In the genomic region with DNA sequence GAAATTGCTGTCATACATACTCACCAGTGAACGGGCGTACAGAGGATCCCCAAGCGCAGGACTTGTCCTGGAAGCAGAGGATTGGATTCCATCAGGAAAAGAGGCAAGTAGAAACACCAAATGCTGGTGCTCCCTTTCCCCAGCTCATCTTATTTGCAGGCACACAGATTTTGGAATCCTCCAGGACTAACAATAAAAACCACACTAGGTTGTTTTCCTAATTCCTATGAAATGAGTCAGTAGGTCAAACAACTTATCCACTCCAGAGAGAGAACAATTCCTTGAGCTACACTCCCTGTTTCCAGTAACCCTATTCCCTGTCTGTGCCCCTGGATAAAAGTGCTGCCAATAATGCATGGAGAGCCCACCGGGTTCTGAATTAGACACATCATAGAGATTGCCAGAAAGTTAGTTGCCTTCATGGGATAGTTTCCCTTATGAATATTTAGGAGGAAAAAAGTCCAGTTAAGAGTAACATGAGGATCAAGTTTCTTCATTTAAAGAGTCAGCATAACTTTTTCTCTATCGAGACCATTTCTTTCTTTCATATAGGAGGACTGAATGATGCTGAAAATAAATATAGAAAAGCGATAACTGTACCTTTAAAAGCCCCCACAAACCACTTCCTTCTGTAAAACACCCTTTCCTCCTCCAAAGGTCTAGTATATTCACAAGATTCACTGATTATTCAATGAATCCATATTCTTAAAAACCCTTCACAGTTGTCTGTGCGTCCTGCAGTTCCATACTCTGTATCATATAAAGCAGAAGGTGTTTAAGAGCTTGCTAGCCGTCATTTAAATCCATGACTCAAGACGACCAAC, we compare ENCODE assay signal across 8 cellular contexts.
DNase-seq lines count a peak whose midpoint lies in the region; ATAC-seq, FAIRE-seq and TF ChIP-seq lines count a peak whose summit lies in the region.

No MANE protein-coding gene starts in this region.

- H3K27ac ChIP-seq in AG04450 (ENCODE audit: low read depth, low read length), result peak overlapping the region; percentile 97
- H3K27ac ChIP-seq in Peyer's patch, result peak overlapping the region; percentile 78 to 88 (median 86)
- H3K27ac ChIP-seq in H1 (ENCODE audit: low read depth, low read length), result no peak overlapping the region
- peak overlapping the region; percentile 94 for H3K27ac ChIP-seq in osteoblast (ENCODE audit: low read depth, low read length)

- H2AFZ ChIP-seq in H1 (ENCODE audit: low read length) (no peak overlapping the region), osteoblast (ENCODE audit: low read length) (no peak overlapping the region)

- CTCF ChIA-PET in AG04450 (lab: Charles Lee), result interaction anchor here (1.3 to 3.0 kb wide), 4 partner anchors 16 to 128 kb away, joined by 3 to 29 read pairs (median 8); no protein-coding TSS in a partner anchor
- CTCF ChIA-PET in H1 (lab: Charles Lee; ENCODE audit: partially characterized antibody), result interaction anchor here (0.7 to 1.9 kb wide), 3 partner anchors 10 to 48 kb away, joined by 4 to 7 read pairs (median 6); no protein-coding TSS in a partner anchor

- H3K56ac ChIP-seq in H1 (replicated peaks; ENCODE audit: insufficient read length, low read depth, low read length), result no peak overlapping the region

- H3K27me3 ChIP-seq in AG04450 (ENCODE audit: control insufficient read depth, insufficient read depth, low read length), result no peaks in the 10 kb centered on the region
- no peaks in the 10 kb centered on the region for H3K27me3 ChIP-seq in Peyer's patch
- no peaks in the 10 kb centered on the region for H3K27me3 ChIP-seq in H1 (replicated peaks in 1 of 4; ENCODE audit: control insufficient read depth in 3 of 4, extremely low read depth in 1 of 4, insufficient read depth in 3 of 4, low read length in 3 of 4)
- no peaks in the 10 kb centered on the region for H3K27me3 ChIP-seq in osteoblast (ENCODE audit: insufficient read depth, low read length)

- no peak overlapping the region for H3K9ac ChIP-seq in H1 (replicated peaks in 1 of 4; ENCODE audit: extremely low read depth in 1 of 4, low read depth in 3 of 4, low read length in 3 of 4)

- FAIRE-seq in H1 (lab: Jason Lieb, UNC), result no peak

- no peaks in the 10 kb centered on the region for H3K79me2 ChIP-seq in H1 (ENCODE audit: control insufficient read depth in 1 of 2, insufficient read depth in 2 of 2, low read length in 2 of 2)
- H3K79me2 ChIP-seq in osteoblast (ENCODE audit: insufficient read depth, low read length), result peaks cover 86% of the 10 kb centered on the region

- no peak overlapping the region for H2AK5ac ChIP-seq in H1 (ENCODE audit: low read depth, low read length)

- H3K79me1 ChIP-seq in H1 (ENCODE audit: low read depth, low read length), result no peaks in the 10 kb centered on the region

- H2BK120ac ChIP-seq in H1 (replicated peaks; ENCODE audit: low read depth, low read length), result peak overlapping the region; percentile 50

- TF ChIP-seq RAD21 in H1 (IDR thresholded peaks at IDR 0.05 in 1 of 2, conservative IDR thresholded peaks at IDR 0.05 in 1 of 2; ENCODE audit: low read depth in 2 of 2, low read length in 2 of 2), result no peak

- H3K18ac ChIP-seq in H1 (ENCODE audit: extremely low read depth, low read length), result no peak overlapping the region

- H3K4me2 ChIP-seq in H1 (ENCODE audit: insufficient read depth in 1 of 2, low read depth in 2 of 2, low read length in 2 of 2) (no peak overlapping the region; a peak in 1 of 4 replicates), osteoblast (ENCODE audit: insufficient read depth, low read length) (peak overlapping the region; percentile 88)

- no peak overlapping the region for H3K4ac ChIP-seq in H1 (replicated peaks; ENCODE audit: insufficient read length, low read depth, low read length)

- no peak overlapping the region for H4K8ac ChIP-seq in H1 (ENCODE audit: extremely low read depth, insufficient read depth, low read length)

- no peaks in the 10 kb centered on the region for H3K36me3 ChIP-seq in Peyer's patch
- H3K36me3 ChIP-seq in H1 (ENCODE audit: control insufficient read depth in 2 of 4, insufficient read depth in 4 of 4, low read length in 3 of 4), result no peaks in the 10 kb centered on the region
- H3K36me3 ChIP-seq in osteoblast (ENCODE audit: insufficient read depth, low read length), result peaks cover 45% of the 10 kb centered on the region

- H3K14ac ChIP-seq in H1 (ENCODE audit: insufficient read length), result no peak overlapping the region

- no peak overlapping the region for H4K5ac ChIP-seq in H1 (ENCODE audit: insufficient read length, low read depth, low read length)

- H3K9me3 ChIP-seq in AG04450 (ENCODE audit: control insufficient read depth, insufficient read depth, low read length), result no peaks in the 10 kb centered on the region
- H3K9me3 ChIP-seq in Peyer's patch, result no peaks in the 10 kb centered on the region
- no peaks in the 10 kb centered on the region for H3K9me3 ChIP-seq in H1 (ENCODE audit: insufficient read depth in 2 of 2, low read depth in 1 of 2, low read length in 1 of 2)
- H3K9me3 ChIP-seq in osteoblast (ENCODE audit: low read depth, low read length), result no peaks in the 10 kb centered on the region

- DNase-seq in AG04450 (ENCODE audit: low read depth, low spot score), result peak; percentile 67
- no peak for DNase-seq in Peyer's patch
- DNase-seq in H1 (ENCODE audit: low read depth in 1 of 2, low spot score in 2 of 2), result no peak
- DNase-seq in osteoblast (ENCODE audit: insufficient read length, low spot score, missing footprints), result no peak
- no peak for DNase-seq in medulla oblongata (ENCODE audit: extremely low spot score)
- no peak for DNase-seq in stimulated activated CD4-positive, alpha-beta T cell treated with anti-CD3 and anti-CD28 coated beads, Interleukin-1b, Interleukin-23, amount 100 ng/mL, for 48 hours
- DNase-seq in KBM-7, result no peak

- H2BK15ac ChIP-seq in H1 (ENCODE audit: low read length), result no peak overlapping the region

- H3K4me1 ChIP-seq in Peyer's patch (peaks cover 0 to 65% (median 14%) of the 10 kb centered on the region in 4 donors), H1 (replicated peaks in 1 of 4; ENCODE audit: control insufficient read depth in 3 of 4, insufficient read depth in 4 of 4, low read length in 3 of 4) (peaks cover 8 to 40% (median 29%) of the 10 kb centered on the region in 4 experiments), osteoblast (ENCODE audit: insufficient read depth, low read length) (peaks cover 59% of the 10 kb centered on the region)

- ATAC-seq in GM21447 (IDR thresholded peaks at IDR 0.05; ENCODE audit: unreplicated experiment), result peak; percentile 2

- no peak overlapping the region for H4K91ac ChIP-seq in H1 (replicated peaks; ENCODE audit: insufficient read length, low read length)

- WGBS in H1 (ENCODE audit: extremely low coverage in 1 of 2, insufficient coverage in 1 of 2, insufficient read length in 1 of 2, insufficient replicate concordance in 2 of 2, low coverage in 1 of 2, low lambda C conversion rate in 2 of 2, missing lambda C conversion rate in 1 of 2), 2 experiments, result 86% methylated on average over 9 of the region's 9 CpGs; no CpG with 5 or more reads in 1 of the 2 experiments

- no peak for TF ChIP-seq POLR2A in Peyer's patch (IDR thresholded peaks at IDR 0.05)
- TF ChIP-seq POLR2A in H1 (IDR thresholded peaks at IDR 0.05; ENCODE audit: control extremely low read depth in 1 of 2, low read depth in 2 of 2, low read length in 2 of 2), result no peak

- H3K23me2 ChIP-seq in H1 (ENCODE audit: low read depth, low read length), result no peaks in the 10 kb centered on the region

- in situ Hi-C loops in KBM-7 (cut with MboI; ENCODE audit: low pct_unique_long_range_greater_than_20kb, low sequenced_read_pairs), result no loop called here

- H2BK20ac ChIP-seq in H1 (ENCODE audit: low read length), result no peak overlapping the region

- POLR2A ChIA-PET in AG04450 (lab: Yijun Ruan, JAX) (interaction anchor here (0.8 to 5.1 kb wide), 7 partner anchors 9 to 277 kb away, joined by 3 to 47 read pairs (median 10); no protein-coding TSS in a partner anchor), H1 (lab: Charles Lee; ENCODE audit: partially characterized antibody) (interaction anchor here (1.0 to 1.7 kb wide), 3 partner anchors 10 to 17 kb away, joined by 4 to 7 read pairs (median 4); no protein-coding TSS in a partner anchor)

- H4K20me1 ChIP-seq in H1 (replicated peaks in 1 of 2; ENCODE audit: control insufficient read depth in 1 of 2, insufficient read depth in 2 of 2, low read length in 2 of 2) (no peaks in the 10 kb centered on the region), osteoblast (ENCODE audit: insufficient read depth, low read length) (peaks cover 19% of the 10 kb centered on the region)

- H2BK12ac ChIP-seq in H1 (ENCODE audit: low read depth, low read length), result no peak overlapping the region; the same call in 1 of the 2 replicates

- TF ChIP-seq CTCF in AG04450 (IDR thresholded peaks at IDR 0.05; ENCODE audit: low read depth, low read length) (no peak), Peyer's patch (IDR thresholded peaks at IDR 0.05) (no peak), H1 (IDR thresholded peaks at IDR 0.05; ENCODE audit: control extremely low read depth in 1 of 3, insufficient read depth in 1 of 3, low read depth in 1 of 3, low read length in 3 of 3) (no peak), osteoblast (IDR thresholded peaks at IDR 0.05; ENCODE audit: extremely low read depth, low read depth, low read length) (no peak)

- H3K23ac ChIP-seq in H1 (ENCODE audit: insufficient read length), result no peak overlapping the region

- H2BK5ac ChIP-seq in H1 (ENCODE audit: low read depth, low read length), result 0 out of 2 replicates have a peak overlapping the region, but pooled peaks have one; percentile 15

- H3K4me3 ChIP-seq in AG04450 (ENCODE audit: low read depth, low read length), result peak overlapping the region; percentile 59
- H3K4me3 ChIP-seq in Peyer's patch, result peak overlapping the region; percentile 35 to 53 (median 52)
- no peak overlapping the region for H3K4me3 ChIP-seq in H1 (ENCODE audit: extremely low read depth in 1 of 4, insufficient read depth in 2 of 4, low read depth in 3 of 4, low read length in 4 of 4)
- peak overlapping the region; percentile 77 for H3K4me3 ChIP-seq in osteoblast (ENCODE audit: insufficient read depth, low read length)

- TF ChIP-seq EP300 in H1 (IDR thresholded peaks at IDR 0.05; ENCODE audit: borderline replicate concordance in 1 of 2, low read depth in 2 of 2, low read length in 2 of 2), result no peak

TF ChIP-seq in H1, 55 proteins besides CTCF, POLR2A, EP300 and RAD21:
- TF ChIP-seq SP1 (IDR thresholded peaks at IDR 0.05; ENCODE audit: low read depth, low read length) (no peak), FOSL1 (IDR thresholded peaks at IDR 0.05; ENCODE audit: insufficient read depth, low read depth, low read length) (no peak), ZNF274 (IDR thresholded peaks at IDR 0.05; ENCODE audit: borderline replicate concordance, extremely low read depth, low read length) (0 out of 2 replicates have a peak, but pooled peaks have one; percentile 16), POLR2AphosphoS5 (IDR thresholded peaks at IDR 0.05; ENCODE audit: low read depth, low read length) (no peak)
TF ChIP-seq in H1: peak in this region for 1.

Comparison
In these comparisons a context has a peak if more than half of its experiments do, and no peak if none do; other contexts are left out.
1. H3K4me3 ChIP-seq: peak in AG04450 (single experiment), Peyer's patch (4 of 4) and osteoblast (single experiment); none in H1 (0 of 4).